Comparison of ENCODE assay signal across 15 cellular contexts in the genomic region with DNA sequence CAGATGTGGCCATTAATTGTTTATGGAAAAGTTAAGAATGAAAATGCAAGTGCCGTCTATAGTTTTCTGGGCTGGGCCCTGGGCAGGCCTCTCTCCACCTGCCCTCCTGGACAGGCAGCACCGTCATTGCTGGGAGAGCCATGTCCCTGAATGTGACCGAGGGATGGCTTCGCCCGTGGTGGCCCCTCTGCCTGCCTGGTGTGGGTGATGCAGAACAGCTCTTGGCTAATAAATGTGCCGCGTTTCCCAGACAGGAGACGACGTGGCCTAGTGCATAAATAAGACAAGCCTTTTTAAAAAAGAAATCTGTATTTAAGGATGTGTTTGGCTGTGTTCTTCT.
DNase-seq lines count a peak whose midpoint lies in the region; ATAC-seq, FAIRE-seq and TF ChIP-seq lines count a peak whose summit lies in the region.
"Had no signal": no experiment of that assay in that cellular context is flagged by ENCODE, and none has a peak within 500 bp of the region (broad histone marks: within the 10 kb centered on the region; RNA-seq: fewer than 3 reads in every experiment).

No MANE protein-coding gene starts in this region.

- WGBS in spleen, 5 donors = 96 to 97% (median 96%) methylated on average over 9 of the region's 9 CpGs

- H3K36me3 ChIP-seq in BLaER1 treated with 17β-estradiol and CSF1 and Interleukin-3, amounts not matched to agents 10 nM and 100 nM = peaks cover 11 to 60% (median 28%) of the 10 kb centered on the region in 11 experiments; a peak in 19 of 22 replicates
- H3K36me3 ChIP-seq in kidney (ENCODE audit: control insufficient read depth in 1 of 2, insufficient read depth in 2 of 2, low read length in 2 of 2) (peaks cover 0 to 3% of the 10 kb centered on the region in 2 donors), spleen (peaks cover 0 to 89% (median 28%) of the 10 kb centered on the region in 6 donors)

- peak overlapping the region in 6 of 11 experiments; percentile 7 to 48 (median 32); a peak in 6 of 22 replicates for H3K4me2 ChIP-seq in BLaER1 treated with 17β-estradiol and CSF1 and Interleukin-3, amounts not matched to agents 10 nM and 100 nM

- peaks cover 0 to 11% (median 0%) of the 10 kb centered on the region in 11 experiments; a peak in 4 of 22 replicates for H3K27me3 ChIP-seq in BLaER1 treated with 17β-estradiol and CSF1 and Interleukin-3, amounts not matched to agents 10 nM and 100 nM
- H3K27me3 ChIP-seq in spleen (replicated peaks in 1 of 7) = no peaks in the 10 kb centered on the region
- H3K27me3 ChIP-seq: Peyer's patch had no signal

- H3K9ac ChIP-seq in BLaER1 treated with 17β-estradiol and CSF1 and Interleukin-3, amounts not matched to agents 10 nM and 100 nM = no peak overlapping the region
- H3K9ac ChIP-seq in kidney (ENCODE audit: low read length in 2 of 2) = no peak overlapping the region

- no peak overlapping the region for H3K4me3 ChIP-seq in BLaER1 treated with 17β-estradiol and CSF1 and Interleukin-3, amounts not matched to agents 10 nM and 100 nM
- H3K4me3 ChIP-seq in kidney (ENCODE audit: low read length in 2 of 2) (no peak overlapping the region), spleen (no peak overlapping the region)
- H3K4me3 ChIP-seq: Peyer's patch had no signal

- no peak overlapping the region for H3K27ac ChIP-seq in BLaER1 treated with 17β-estradiol and CSF1 and Interleukin-3, amounts not matched to agents 10 nM and 100 nM
- H3K27ac ChIP-seq in kidney (ENCODE audit: low read depth in 2 of 2, low read length in 2 of 2) (no peak overlapping the region), spleen (no peak overlapping the region)
- H3K27ac ChIP-seq: 22Rv1, Peyer's patch had no signal

- H4K20me1 ChIP-seq in BLaER1 treated with 17β-estradiol and CSF1 and Interleukin-3, amounts not matched to agents 10 nM and 100 nM = peaks cover 18 to 59% (median 31%) of the 10 kb centered on the region in 11 experiments

- DNase-seq in activated CD4-positive, CD25-positive, alpha-beta regulatory T cell treated with anti-CD3 and anti-CD28 coated beads, Interleukin-2, amount 50 U/mL, for 72 hours = peak; percentile 4
- DNase-seq in kidney (peak; percentile 52), spleen (peak; percentile 47)
- no peak for DNase-seq in stimulated activated CD4-positive, alpha-beta T cell treated with anti-CD3 and anti-CD28 coated beads, Interleukin-1b, Interleukin-23, amount 100 ng/mL, for 48 hours
- DNase-seq: CD4-positive, alpha-beta T cell; EL; NCI-H1105; NCI-H1694; NCI-H510A treated with DMSO at 0.1 percent for 48 hours had no signal

- no peak for TF ChIP-seq POLR2A in spleen (IDR thresholded peaks at IDR 0.05)

- H3K4me1 ChIP-seq in BLaER1 treated with 17β-estradiol and CSF1 and Interleukin-3, amounts not matched to agents 10 nM and 100 nM = peaks cover 20 to 43% (median 35%) of the 10 kb centered on the region in 10 experiments
- H3K4me1 ChIP-seq in kidney (ENCODE audit: control insufficient read depth in 1 of 2, insufficient read depth in 1 of 2, low read depth in 1 of 2, low read length in 2 of 2) (no peaks in the 10 kb centered on the region), spleen (peaks cover 0 to 17% (median 4%) of the 10 kb centered on the region in 6 donors)
- H3K4me1 ChIP-seq: Peyer's patch had no signal

- TF ChIP-seq CTCF in kidney (IDR thresholded peaks at IDR 0.05; ENCODE audit: borderline replicate concordance, extremely low read depth, insufficient read depth) = no peak
- no peak for TF ChIP-seq CTCF in spleen (IDR thresholded peaks at IDR 0.05 in 8 of 11, conservative IDR thresholded peaks at IDR 0.05 in 3 of 11)

- H3K9me3 ChIP-seq in BLaER1 treated with 17β-estradiol and CSF1 and Interleukin-3, amounts not matched to agents 10 nM and 100 nM (replicated peaks in 1 of 11) = peaks cover 0 to 14% (median 11%) of the 10 kb centered on the region in 11 experiments; a peak in 17 of 22 replicates
- H3K9me3 ChIP-seq in kidney (ENCODE audit: control insufficient read depth in 1 of 2, low read length in 2 of 2) = no peaks in the 10 kb centered on the region
- no peaks in the 10 kb centered on the region for H3K9me3 ChIP-seq in spleen
- H3K9me3 ChIP-seq: Peyer's patch had no signal

- FAIRE-seq in kidney (lab: Jason Lieb, UNC) = no peak

- intact Hi-C loops in kidney (cut with DNase I) = no loop called here
- intact Hi-C loops in spleen (cut with DNase I; ENCODE audit: low total_unique reads) = no loop called here

- ATAC-seq in activated CD4-positive, CD25-positive, alpha-beta regulatory T cell treated with anti-CD3 and anti-CD28 coated beads, Interleukin-2, amount 50 U/mL, for 24 hours = no peak
- ATAC-seq in GM21619 (IDR thresholded peaks at IDR 0.05; ENCODE audit: unreplicated experiment) = no peak
- ATAC-seq in GM21390 (IDR thresholded peaks at IDR 0.05; ENCODE audit: unreplicated experiment) = no peak
